20 cellular contexts compared by ENCODE assay signal in the genomic region with DNA sequence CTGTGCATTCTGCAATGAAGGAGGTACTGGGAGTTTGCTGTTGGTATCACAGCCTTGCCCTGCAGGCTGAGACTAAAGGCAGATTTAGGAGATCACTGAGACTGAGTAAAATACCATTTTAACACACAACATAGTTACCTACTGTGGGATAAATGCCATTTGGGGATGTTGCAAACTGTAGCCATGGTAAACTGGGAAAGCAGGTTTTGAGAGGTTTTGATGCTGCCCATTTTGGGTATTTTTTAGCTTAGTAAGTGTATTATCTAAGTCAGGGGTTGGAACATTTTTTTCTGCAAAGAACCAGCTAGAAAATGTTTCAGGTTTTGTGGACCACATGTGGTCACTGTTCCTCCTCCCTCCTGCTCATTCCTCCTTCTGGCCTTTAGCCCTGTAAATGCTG.
DNase-seq lines count a peak whose midpoint lies in the region; ATAC-seq and TF ChIP-seq lines count a peak whose summit lies in the region.
"Had no signal": no experiment of that assay in that cellular context is flagged by ENCODE, and none has a peak within 500 bp of the region (broad histone marks: within the 10 kb centered on the region; RNA-seq: fewer than 3 reads in every experiment).

No MANE protein-coding gene starts in this region.

- H3K36me3 Mint-ChIP-seq in activated CD8-positive, alpha-beta memory T cell treated with anti-CD3 and anti-CD28 coated beads, Interleukin-2, amount 10 ng/mL, durations not matched to agents 7 days and 5 days = peaks cover 80% of the 10 kb centered on the region
- H3K36me3 Mint-ChIP-seq in GM23338 (ENCODE audit: low read depth) = peaks cover 76% of the 10 kb centered on the region
- peaks cover 70% of the 10 kb centered on the region for H3K36me3 Mint-ChIP-seq in mesothelial cell of epicardium

- H3K27me3 ChIP-seq in GM23338 (ENCODE audit: insufficient read depth) (no peaks in the 10 kb centered on the region), thyroid gland (no peaks in the 10 kb centered on the region)
- H3K27me3 ChIP-seq: Peyer's patch, SJSA1 had no signal

- H3K79me2 ChIP-seq in GM23338 (replicated peaks; ENCODE audit: insufficient read depth) = peaks cover 78% of the 10 kb centered on the region

- no peak for ATAC-seq in activated CD8-positive, alpha-beta memory T cell treated with anti-CD3 and anti-CD28 coated beads, Interleukin-2, amount 10 ng/mL, durations not matched to agents 7 days and 5 days
- ATAC-seq in GM23338 = no peak

- no peak overlapping the region for H3K4me3 Mint-ChIP-seq in activated CD8-positive, alpha-beta memory T cell treated with anti-CD3 and anti-CD28 coated beads, Interleukin-2, amount 10 ng/mL, durations not matched to agents 7 days and 5 days
- H3K4me3 Mint-ChIP-seq in GM23338 = no peak overlapping the region
- no peak overlapping the region for H3K4me3 Mint-ChIP-seq in mesothelial cell of epicardium
- H3K4me3 Mint-ChIP-seq: CD14-positive monocyte had no signal

- H3K4me1 ChIP-seq in GM23338 (ENCODE audit: insufficient read depth) (peaks cover 7% of the 10 kb centered on the region; the same call in 1 of the 2 replicates), thyroid gland (peaks cover 46 to 53% of the 10 kb centered on the region in 2 donors)
- H3K4me1 ChIP-seq: SJSA1 had no signal

- no peaks in the 10 kb centered on the region for H3K27me3 Mint-ChIP-seq in activated CD8-positive, alpha-beta memory T cell treated with anti-CD3 and anti-CD28 coated beads, Interleukin-2, amount 10 ng/mL, durations not matched to agents 7 days and 5 days
- H3K27me3 Mint-ChIP-seq in GM23338 (ENCODE audit: insufficient read depth, low read depth, poor library complexity) = peaks cover 18% of the 10 kb centered on the region
- H3K27me3 Mint-ChIP-seq in mesothelial cell of epicardium (ENCODE audit: low read depth) = no peaks in the 10 kb centered on the region

- H3K36me3 ChIP-seq in GM23338 (ENCODE audit: insufficient read depth) (peaks cover 15% of the 10 kb centered on the region), thyroid gland (no peaks in the 10 kb centered on the region)

- H3F3A ChIP-seq in GM23338 (replicated peaks; ENCODE audit: low read depth) = peaks cover 9% of the 10 kb centered on the region; the same call in 1 of the 2 replicates

- H3K4me2 ChIP-seq in GM23338 = no peak overlapping the region
- H3K4me2 ChIP-seq: KMS-11 had no signal

- no peak overlapping the region for H3K4me3 ChIP-seq in GM23338
- H3K4me3 ChIP-seq in thyroid gland (replicated peaks in 1 of 3) = no peak overlapping the region
- H3K4me3 ChIP-seq: Peyer's patch, SJSA1 had no signal

- no peaks in the 10 kb centered on the region for H3K9me3 ChIP-seq in thyroid gland
- H3K9me3 ChIP-seq: Peyer's patch, SJSA1 had no signal

- H3K9me3 Mint-ChIP-seq in activated CD8-positive, alpha-beta memory T cell treated with anti-CD3 and anti-CD28 coated beads, Interleukin-2, amount 10 ng/mL, durations not matched to agents 7 days and 5 days (ENCODE audit: low read depth) = peaks cover 27% of the 10 kb centered on the region
- H3K9me3 Mint-ChIP-seq in GM23338 (peaks cover 5% of the 10 kb centered on the region; the same call in 2 of the 3 replicates), mesothelial cell of epicardium (peaks cover 20% of the 10 kb centered on the region)

- 0 out of 2 replicates have a peak overlapping the region, but pooled peaks have one; percentile 74 for H3K27ac ChIP-seq in GM23338 (ENCODE audit: low read depth)
- peak overlapping the region; percentile 16 to 91 (median 76) for H3K27ac ChIP-seq in thyroid gland
- H3K27ac ChIP-seq: KMS-11, Peyer's patch, SJSA1 had no signal

- CTCF ChIA-PET in activated CD8-positive, alpha-beta memory T cell treated with anti-CD3 and anti-CD28 coated beads, Interleukin-2, amount 10 ng/mL, durations not matched to agents 7 days and 5 days (lab: Charles Lee) = no interaction called here

- peaks cover 13% of the 10 kb centered on the region for H3K4me1 Mint-ChIP-seq in activated CD8-positive, alpha-beta memory T cell treated with anti-CD3 and anti-CD28 coated beads, Interleukin-2, amount 10 ng/mL, durations not matched to agents 7 days and 5 days
- H3K4me1 Mint-ChIP-seq in GM23338 (peaks cover 32% of the 10 kb centered on the region), mesothelial cell of epicardium (peaks cover 2% of the 10 kb centered on the region)

- TF ChIP-seq CTCF in GM23338 (conservative IDR thresholded peaks at IDR 0.05; ENCODE audit: low read depth in 2 of 2) (no peak), mesothelial cell of epicardium (IDR thresholded peaks at IDR 0.05; ENCODE audit: unreplicated experiment) (no peak), thyroid gland (IDR thresholded peaks at IDR 0.05) (no peak)

- H3K9me2 ChIP-seq in GM23338 (ENCODE audit: insufficient read depth) = no peaks in the 10 kb centered on the region

- H2AFZ ChIP-seq in GM23338 = no peak overlapping the region

- intact Hi-C loops in thyroid gland (cut with DNase I) = no loop called here

- peaks cover 17% of the 10 kb centered on the region for H4K20me1 ChIP-seq in GM23338 (replicated peaks; ENCODE audit: insufficient read depth)

- TF ChIP-seq POLR2A in thyroid gland (IDR thresholded peaks at IDR 0.05) = no peak

- no peak for DNase-seq in activated CD8-positive, alpha-beta memory T cell treated with anti-CD3 and anti-CD28 coated beads, Interleukin-2, amount 10 ng/mL, durations not matched to agents 7 days and 5 days
- no peak for DNase-seq in activated CD8-positive, alpha-beta memory T cell treated with anti-CD3 and anti-CD28 coated beads, Interleukin-2, amount 50 U/mL, for 4 hours
- DNase-seq in GM23338 (ENCODE audit: low spot score) (no peak), mesothelial cell of epicardium (ENCODE audit: low spot score in 2 of 2, unreplicated experiment in 2 of 2) (no peak), thyroid gland (no peak), NCI-H345 treated with DMSO at 0.1 percent for 48 hours (lab: John Stamatoyannopoulos, UW; ENCODE audit: unreplicated experiment) (no peak)
- DNase-seq in activated CD4-positive, CD25-positive, alpha-beta regulatory T cell treated with anti-CD3 and anti-CD28 coated beads, Interleukin-2, amount 50 U/mL, for 72 hours = no peak
- DNase-seq: DMS53, GDM1, IMR-90, NCI-H1105, NCI-H2081, NCI-H2171, NCI-H345, NCI-H524 treated with DMSO at 0.1 percent for 48 hours, NCI-H82, Peyer's patch had no signal

- H3K27ac Mint-ChIP-seq in activated CD8-positive, alpha-beta memory T cell treated with anti-CD3 and anti-CD28 coated beads, Interleukin-2, amount 10 ng/mL, durations not matched to agents 7 days and 5 days = peak overlapping the region; percentile 9
- H3K27ac Mint-ChIP-seq in GM23338 (no peak overlapping the region), mesothelial cell of epicardium (peak overlapping the region; percentile 21)
- H3K27ac Mint-ChIP-seq: CD14-positive monocyte had no signal

TF ChIP-seq in GM23338, 12 proteins besides CTCF, POLR2A, EP300 and RAD21:
- TF ChIP-seq EZH2phosphoT487 (IDR thresholded peaks at IDR 0.05; ENCODE audit: unreplicated experiment) = no peak
